28 cellular contexts compared by ENCODE assay signal in genomic region chr1:111054656-111055055, GRCh38.
"Had no signal": no experiment of that assay in that cellular context is flagged by ENCODE, and none has a peak within 500 bp of the region (broad histone marks: within the 10 kb centered on the region; RNA-seq: fewer than 3 reads in every experiment).

No MANE protein-coding gene starts in this region.

- H3K27me3 ChIP-seq: dorsolateral prefrontal cortex, esophagus squamous epithelium, gastrocnemius medialis, left lung had no signal

- H3K4me1 ChIP-seq: esophagus squamous epithelium, gastrocnemius medialis, heart right ventricle, left lung, lower lobe of right lung had no signal

- H3K36me3 ChIP-seq: esophagus squamous epithelium, gastrocnemius medialis, heart right ventricle, left lung, lower lobe of right lung had no signal

- ATAC-seq: effector memory CD8-positive, alpha-beta T cell; esophagus mucosa; gastrocnemius medialis; heart right ventricle; left cardiac atrium; left lung; left ventricle myocardium superior; lower lobe of right lung; naive thymus-derived CD4-positive, alpha-beta T cell had no signal

- FAIRE-seq: colon, endometrium, islet of Langerhans, keratinocyte had no signal

- H3K9me3 ChIP-seq: esophagus squamous epithelium, gastrocnemius medialis, lower lobe of right lung had no signal

- H3K27ac ChIP-seq: coronary artery, dorsolateral prefrontal cortex, epithelial cell of prostate, esophagus squamous epithelium, gastrocnemius medialis, heart right ventricle, left lung, lower lobe of right lung had no signal

- DNase-seq: dermis blood vessel endothelial cell; dorsolateral prefrontal cortex; effector CD8-positive, alpha-beta T cell; effector memory CD8-positive, alpha-beta T cell; endodermal cell; erythroblast; esophagus squamous epithelium; foreskin fibroblast; foreskin melanocyte; gastrocnemius medialis; glutamatergic neuron; head of caudate nucleus; heart right ventricle; hippocampal formation; left cardiac atrium; left lung; left ventricle myocardium superior; lower lobe of right lung; mesendoderm; midbrain; naive thymus-derived CD4-positive, alpha-beta T cell had no signal

- H3K4me3 ChIP-seq: coronary artery, dorsolateral prefrontal cortex, esophagus squamous epithelium, gastrocnemius medialis, heart right ventricle, left lung, lower lobe of right lung had no signal
